ENCODE assay signal across 1 cellular context in genomic region chr12:57058454-57058853, GRCh38.
TF ChIP-seq lines count a peak whose summit lies in the region.

No MANE protein-coding gene starts in this region.

TF ChIP-seq in SK-N-SH treated with all-trans-retinoic acid at 6 μM for 48 hours, 23 proteins besides CTCF, POLR2A, EP300 and RAD21 (continued from another document):
- no peak for TF ChIP-seq TOX (CRISPR knock-in tag; IDR thresholded peaks at IDR 0.05; ENCODE audit: borderline replicate concordance)
- TF ChIP-seq POU6F1 (CRISPR knock-in tag; IDR thresholded peaks at IDR 0.05; ENCODE audit: borderline replicate concordance, low read depth) = no peak
